In the genomic region with DNA sequence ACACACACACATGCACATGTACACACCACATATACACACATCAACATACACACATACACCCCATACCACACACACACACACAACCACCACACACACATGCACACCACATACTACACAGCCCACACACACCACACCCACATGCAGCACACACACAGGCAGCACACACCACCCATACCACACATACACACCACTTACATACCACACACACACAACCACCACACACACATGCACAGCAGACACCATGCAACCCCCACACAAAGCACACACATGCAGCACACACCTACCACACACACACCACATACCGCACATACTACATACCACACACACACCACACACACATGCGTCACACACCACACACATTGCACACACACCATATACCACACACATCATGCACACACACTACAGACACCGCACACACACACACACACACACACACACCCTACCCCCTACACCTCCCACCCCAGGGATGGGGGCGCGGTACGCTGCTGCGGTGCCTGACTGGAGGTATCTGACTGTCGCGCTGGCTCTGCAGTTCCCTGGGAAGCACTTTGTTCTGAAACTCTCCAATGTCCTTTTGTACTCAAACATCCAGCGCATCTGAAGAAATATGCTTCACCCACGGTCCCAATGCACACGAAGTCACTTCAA, we compare ENCODE assay signal across 18 cellular contexts. TPM values are rescaled to one million over a fixed set of nuclear protein-coding genes. Genes with fewer than 3 reads are reported as not detected.
DNase-seq lines count a peak whose midpoint lies in the region; ATAC-seq, FAIRE-seq and TF ChIP-seq lines count a peak whose summit lies in the region.
"Had no signal": no experiment of that assay in that cellular context is flagged by ENCODE, and none has a peak within 500 bp of the region (broad histone marks: within the 10 kb centered on the region; RNA-seq: fewer than 3 reads in every experiment).

No MANE protein-coding gene starts in this region.

- H3K36me3 Mint-ChIP-seq in natural killer cell: no peaks in the 10 kb centered on the region
- no peaks in the 10 kb centered on the region for H3K36me3 Mint-ChIP-seq in natural killer cell treated with Interleukin-12 subunit alpha and Interleukin-12 subunit beta and Interleukin-15 and Interleukin-18, amount 100 ng/mL, for 72 hours

- H3K9me3 ChIP-seq in K562 (replicated peaks; ENCODE audit: control insufficient read depth, insufficient read depth, low read depth, low read length): no peaks in the 10 kb centered on the region; the same call in 1 of the 2 replicates
- no peaks in the 10 kb centered on the region for H3K9me3 ChIP-seq in neural cell (ENCODE audit: low read length)
- no peaks in the 10 kb centered on the region for H3K9me3 ChIP-seq in prostate gland
- H3K9me3 ChIP-seq: BE2C, HAP-1, Peyer's patch had no signal

- 46% methylated on average over 12 of the region's 12 CpGs for WGBS in K562 (ENCODE audit: insufficient coverage, low coverage, missing lambda C conversion rate)
- WGBS in prostate gland: 86% methylated on average over 12 of the region's 12 CpGs

- H3K9me3 Mint-ChIP-seq in natural killer cell: no peaks in the 10 kb centered on the region
- no peaks in the 10 kb centered on the region for H3K9me3 Mint-ChIP-seq in natural killer cell treated with Interleukin-12 subunit alpha and Interleukin-12 subunit beta and Interleukin-15 and Interleukin-18, amount 100 ng/mL, for 72 hours
- H3K9me3 Mint-ChIP-seq: CD4-positive, alpha-beta T cell had no signal

- H3K4me1 Mint-ChIP-seq in natural killer cell: no peaks in the 10 kb centered on the region
- peaks cover 0 to 3% of the 10 kb centered on the region in 2 donors for H3K4me1 Mint-ChIP-seq in natural killer cell treated with Interleukin-12 subunit alpha and Interleukin-12 subunit beta and Interleukin-15 and Interleukin-18, amount 100 ng/mL, for 72 hours (ENCODE audit: low read depth in 2 of 2)

- peaks cover 0 to 3% of the 10 kb centered on the region in 2 donors for H3K27me3 Mint-ChIP-seq in natural killer cell (ENCODE audit: low read depth in 2 of 2)
- peaks cover 6 to 14% of the 10 kb centered on the region in 2 donors for H3K27me3 Mint-ChIP-seq in natural killer cell treated with Interleukin-12 subunit alpha and Interleukin-12 subunit beta and Interleukin-15 and Interleukin-18, amount 100 ng/mL, for 72 hours
- H3K27me3 Mint-ChIP-seq: CD4-positive, alpha-beta T cell had no signal

- H4K20me1 ChIP-seq in K562 (replicated peaks; ENCODE audit: control insufficient read depth, insufficient read depth, low read length): peaks cover 7% of the 10 kb centered on the region; the same call in 1 of the 2 replicates
- H4K20me1 ChIP-seq in neural cell (ENCODE audit: insufficient read depth): no peaks in the 10 kb centered on the region

- H3K27ac ChIP-seq in K562 (ENCODE audit: extremely low read depth, low read depth, low read length) (no peak overlapping the region), neural cell (ENCODE audit: low read length) (peak overlapping the region; percentile 32), prostate gland (no peak overlapping the region)
- H3K27ac ChIP-seq: Peyer's patch had no signal

- TF ChIP-seq CTCF in natural killer cell (IDR thresholded peaks at IDR 0.05): no peak
- TF ChIP-seq CTCF in K562 (IDR thresholded peaks at IDR 0.05 in 2 of 3, conservative IDR thresholded peaks at IDR 0.05 in 1 of 3; ENCODE audit: insufficient read depth in 2 of 3, low read depth in 1 of 3, low read length in 3 of 3): no peak
- TF ChIP-seq CTCF in neural cell (IDR thresholded peaks at IDR 0.05; ENCODE audit: poor library complexity, severe bottlenecking): no peak
- no peak for TF ChIP-seq CTCF in prostate gland (IDR thresholded peaks at IDR 0.05)

- intact Hi-C loops in natural killer cell (cut with micrococcal nuclease) (no loop called here), K562 (cut with micrococcal nuclease) (no loop called here), prostate gland (cut with DNase I) (no loop called here)

- no peak overlapping the region for H2AFZ ChIP-seq in K562 (ENCODE audit: low read depth, low read length)
- no peak overlapping the region for H2AFZ ChIP-seq in neural cell (ENCODE audit: low read depth, low read length)

- H3K4me3 ChIP-seq in K562 (no peak overlapping the region), neural cell (ENCODE audit: low read length) (no peak overlapping the region), prostate gland (no peak overlapping the region)
- H3K4me3 ChIP-seq: HAP-1, Peyer's patch had no signal

- CTCF ChIA-PET in K562 (lab: Yijun Ruan, JAX; ENCODE audit: low intra/inter-chr PET ratio): no interaction called here

- no peaks in the 10 kb centered on the region for H3K9me2 ChIP-seq in neural cell (ENCODE audit: insufficient read depth, low read length)

- ATAC-seq in natural killer cell (peak in 1 of 3 donors; percentile 28), K562 (no peak)
- no peak for ATAC-seq in natural killer cell treated with Interleukin-12 subunit alpha and Interleukin-12 subunit beta and Interleukin-15 and Interleukin-18, amount 100 ng/mL, for 72 hours
- ATAC-seq: Right ventricle myocardium inferior had no signal

- peaks cover 15 to 58% of the 10 kb centered on the region in 2 experiments for H3K27me3 ChIP-seq in K562 (ENCODE audit: control insufficient read depth in 2 of 2, insufficient read depth in 2 of 2, low read length in 2 of 2)
- no peaks in the 10 kb centered on the region for H3K27me3 ChIP-seq in neural cell (ENCODE audit: insufficient read depth, low read depth, low read length)
- H3K27me3 ChIP-seq in prostate gland (replicated peaks; ENCODE audit: insufficient read depth): no peaks in the 10 kb centered on the region
- H3K27me3 ChIP-seq: BE2C, Peyer's patch had no signal

- no peak for TF ChIP-seq RAD21 in K562 (CRISPR knock-in tag; conservative IDR thresholded peaks at IDR 0.05 in 1 of 2, IDR thresholded peaks at IDR 0.05 in 1 of 2)
- TF ChIP-seq RAD21 in neural cell (conservative IDR thresholded peaks at IDR 0.05): no peak

- no peak overlapping the region for H3K4me2 ChIP-seq in K562 (ENCODE audit: insufficient read depth, low read length)
- no peak overlapping the region for H3K4me2 ChIP-seq in neural cell (ENCODE audit: low read length)

- H3K4me1 ChIP-seq in K562 (replicated peaks in 1 of 2; ENCODE audit: control insufficient read depth in 2 of 2, insufficient read depth in 2 of 2, low read length in 2 of 2) (no peaks in the 10 kb centered on the region), prostate gland (replicated peaks) (peaks cover 8% of the 10 kb centered on the region)
- H3K4me1 ChIP-seq: BE2C, HAP-1, Peyer's patch had no signal

- no peaks in the 10 kb centered on the region for H3F3A ChIP-seq in neural cell (ENCODE audit: insufficient read depth, low read length, poor library complexity, severe bottlenecking)

- no TSS peak for BruUV-seq in K562 (replicated peaks; lab: Mats Ljungman, UMichigan)

- TF ChIP-seq POLR2A in K562 (conservative IDR thresholded peaks at IDR 0.05) (no peak), erythroblast (IDR thresholded peaks at IDR 0.05; ENCODE audit: low read length) (no peak), prostate gland (IDR thresholded peaks at IDR 0.05) (no peak)

- TF ChIP-seq EP300 in K562 (IDR thresholded peaks at IDR 0.05; ENCODE audit: low read length) (no peak), neural cell (conservative IDR thresholded peaks at IDR 0.05; ENCODE audit: poor library complexity, severe bottlenecking) (no peak)

- in situ Hi-C loops in K562 (cut with MboI): no loop called here

- peak; percentile 2 for DNase-seq in natural killer cell
- no peak for DNase-seq in natural killer cell treated with Interleukin-12 subunit alpha and Interleukin-12 subunit beta and Interleukin-15 and Interleukin-18, amount 100 ng/mL, for 72 hours (ENCODE audit: low spot score)
- no peak for DNase-seq in K562 (ENCODE audit: extremely low read depth in 1 of 4, low spot score in 3 of 4)
- no peak for DNase-seq in stimulated activated CD8-positive, alpha-beta memory T cell treated with anti-CD3 and anti-CD28 coated beads, Interleukin-4, amount 100 ng/mL, for 48 hours
- no peak for DNase-seq in erythroblast (lab: John Stamatoyannopoulos, UW)
- no peak for DNase-seq in prostate gland (ENCODE audit: low spot score)
- DNase-seq: BE2C; CD4-positive, alpha-beta T cell; NCI-H1105 treated with DMSO at 0.1 percent for 48 hours; NCI-H1694 treated with DMSO at 0.1 percent for 48 hours; NCI-H2107; NCI-H2227 treated with DMSO at 0.1 percent for 48 hours; NCI-H524; Peyer's patch had no signal

- H3K27ac Mint-ChIP-seq in natural killer cell: no peak overlapping the region
- no peak overlapping the region for H3K27ac Mint-ChIP-seq in natural killer cell treated with Interleukin-12 subunit alpha and Interleukin-12 subunit beta and Interleukin-15 and Interleukin-18, amount 100 ng/mL, for 72 hours
- H3K27ac Mint-ChIP-seq: CD4-positive, alpha-beta T cell had no signal

- no peak for FAIRE-seq in K562 (lab: Jason Lieb, UNC)

- no peak overlapping the region for H3K4me3 Mint-ChIP-seq in natural killer cell
- H3K4me3 Mint-ChIP-seq in natural killer cell treated with Interleukin-12 subunit alpha and Interleukin-12 subunit beta and Interleukin-15 and Interleukin-18, amount 100 ng/mL, for 72 hours: no peak overlapping the region
- H3K4me3 Mint-ChIP-seq: CD4-positive, alpha-beta T cell had no signal

- H3K36me3 ChIP-seq in K562 (ENCODE audit: control insufficient read depth, insufficient read depth, low read length): no peaks in the 10 kb centered on the region
- no peaks in the 10 kb centered on the region for H3K36me3 ChIP-seq in neural cell (ENCODE audit: insufficient read depth, low read length)
- no peaks in the 10 kb centered on the region for H3K36me3 ChIP-seq in prostate gland
- H3K36me3 ChIP-seq: BE2C, HAP-1, Peyer's patch had no signal

- peaks cover 2% of the 10 kb centered on the region for H3K9me1 ChIP-seq in K562 (ENCODE audit: control insufficient read depth, insufficient read depth, low read length)

- H3K79me2 ChIP-seq in K562 (ENCODE audit: control insufficient read depth, insufficient read depth, low read length): no peaks in the 10 kb centered on the region
- no peaks in the 10 kb centered on the region for H3K79me2 ChIP-seq in neural cell (replicated peaks; ENCODE audit: insufficient read depth, low read length)

- no peak overlapping the region for H3K9ac ChIP-seq in K562 (ENCODE audit: insufficient read depth in 1 of 2, low read depth in 2 of 2, low read length in 2 of 2)
- H3K9ac ChIP-seq in neural cell (ENCODE audit: low read length): peak overlapping the region; percentile 5

- POLR2A ChIA-PET in K562 (lab: Yijun Ruan, JAX): no interaction called here

RNA-seq across cellular contexts. Expression of gene TRPV6, which starts 5.4 kb away (rescaled TPM):
- total RNA-seq in natural killer cell (not detected), K562 (2014; rRNA removed) (0.04 and 0.36 TPM in 2 replicates), K562 (2014; rRNA removed; fragmentation: Illumina TruSeq; extraction: Trizol) (0.11 and 0.51 TPM in 2 replicates), K562 (2015; rRNA removed; fragmentation: Illumina TruSeq; extraction: Trizol) (0.04 and 0.11 TPM in 2 replicates), K562 (2021) (0.18 and 0.81 TPM in 2 replicates), prostate gland (10 to 100 TPM; 47.0 to 82.0 TPM)
- not detected for total RNA-seq in natural killer cell treated with Interleukin-12 subunit alpha and Interleukin-12 subunit beta and Interleukin-15 and Interleukin-18, amount 100 ng/mL, for 72 hours
- 2.1 and 5.6 TPM in 2 replicates for total RNA-seq in K562 (2011; cell fraction: chromatin; rRNA removed; ENCODE audit: low replicate concordance)
- total RNA-seq in K562 (2011; cell fraction: nucleolus; rRNA removed): 3.2 and 3.3 TPM in 2 replicates
- 2.2 and 2.7 TPM in 2 replicates for total RNA-seq in K562 (2011; cell fraction: nucleoplasm; rRNA removed)
- polyA plus RNA-seq in K562 (2011; rRNA removed) (0.08 and 0.37 TPM in 2 replicates), K562 (2014; fragmentation: Illumina TruSeq; extraction: Trizol) (0.25 and 0.26 TPM in 2 replicates), K562 (2014; fragmentation: Nextera tagmentation; extraction: Ambion mirVana) (under 1 TPM; 0.04 to 0.06 TPM), K562 (2014; rRNA removed) (0.22 and 0.32 TPM in 2 replicates), neural cell (0.30 and 0.38 TPM in 2 replicates)
- polyA plus RNA-seq in K562 (2011; cell fraction: cytosol; rRNA removed): 0.19 and 0.33 TPM in 2 replicates
- polyA plus RNA-seq in K562 (2011; cell fraction: nucleus; rRNA removed): 3.7 and 4.0 TPM in 2 replicates
- 0.59 and 13.5 TPM in 2 replicates for polyA plus RNA-seq in K562 (2012)
- 0.36 and 0.46 TPM in 2 replicates for polyA minus RNA-seq in K562 (2011; rRNA and poly(A)+ RNA removed)
- polyA minus RNA-seq in K562 (2011; cell fraction: cytosol; rRNA and poly(A)+ RNA removed): not detected in 2 replicates
- 0.89 and 0.94 TPM in 2 replicates for polyA minus RNA-seq in K562 (2011; cell fraction: nucleus; rRNA and poly(A)+ RNA removed)
- under 0.01 and 0.35 TPM in 2 replicates for polyA minus RNA-seq in neural cell
- total RNA-seq: CD4-positive, alpha-beta T cell; HT1080; Right ventricle myocardium inferior had no signal

RNA-seq across cellular contexts. Expression of gene EPHB6, which starts 36.1 kb away (rescaled TPM):
- total RNA-seq in natural killer cell (1 to 10 TPM; 2.3 to 6.8 (median 6.5) TPM), K562 (2014; rRNA removed) (10.4 and 11.3 TPM in 2 replicates), K562 (2014; rRNA removed; fragmentation: Illumina TruSeq; extraction: Trizol) (4.1 and 4.3 TPM in 2 replicates), K562 (2015; rRNA removed; fragmentation: Illumina TruSeq; extraction: Trizol) (1.5 and 2.1 TPM in 2 replicates), K562 (2021) (13.2 and 19.1 TPM in 2 replicates), prostate gland (100 to 1,000 TPM in 1 of 2 donors, 10 to 100 TPM in 1; 98.1 to 122 TPM)
- total RNA-seq in natural killer cell treated with Interleukin-12 subunit alpha and Interleukin-12 subunit beta and Interleukin-15 and Interleukin-18, amount 100 ng/mL, for 72 hours: 1 to 10 TPM in 1 of 2 donors, under 1 TPM in 1; 0.64 to 1.8 TPM
- total RNA-seq in K562 (2011; cell fraction: chromatin; rRNA removed; ENCODE audit: low replicate concordance): 81.3 and 499 TPM in 2 replicates
- 147 and 442 TPM in 2 replicates for total RNA-seq in K562 (2011; cell fraction: nucleolus; rRNA removed)
- 112 and 171 TPM in 2 replicates for total RNA-seq in K562 (2011; cell fraction: nucleoplasm; rRNA removed)
- polyA plus RNA-seq in K562 (2011; rRNA removed) (108 and 123 TPM in 2 replicates), K562 (2014; fragmentation: Illumina TruSeq; extraction: Trizol) (7.6 and 10.7 TPM in 2 replicates), K562 (2014; fragmentation: Nextera tagmentation; extraction: Ambion mirVana) (1 to 10 TPM; 1.4 to 2.5 TPM), K562 (2014; rRNA removed) (12.0 and 16.3 TPM in 2 replicates), neural cell (14.8 and 25.3 TPM in 2 replicates)
- 99.6 and 191 TPM in 2 replicates for polyA plus RNA-seq in K562 (2011; cell fraction: cytosol; rRNA removed)
- polyA plus RNA-seq in K562 (2011; cell fraction: nucleus; rRNA removed): 516 and 1,081 TPM in 2 replicates
- polyA plus RNA-seq in K562 (2012): 8.8 and 13.0 TPM in 2 replicates
- 56.3 and 87.3 TPM in 2 replicates for polyA minus RNA-seq in K562 (2011; rRNA and poly(A)+ RNA removed)
- polyA minus RNA-seq in K562 (2011; cell fraction: cytosol; rRNA and poly(A)+ RNA removed): 119 and 124 TPM in 2 replicates
- polyA minus RNA-seq in K562 (2011; cell fraction: nucleus; rRNA and poly(A)+ RNA removed): 75.4 and 113 TPM in 2 replicates
- 21.8 and 25.8 TPM in 2 replicates for polyA minus RNA-seq in neural cell

RNA-seq across cellular contexts. Expression of gene TRPV5, which starts 42.6 kb away (rescaled TPM):
- total RNA-seq in natural killer cell (not detected), K562 (2014; rRNA removed) (not detected in 2 replicates), K562 (2014; rRNA removed; fragmentation: Illumina TruSeq; extraction: Trizol) (not detected in 2 replicates), K562 (2015; rRNA removed; fragmentation: Illumina TruSeq; extraction: Trizol) (not detected in 2 replicates), K562 (2021) (not detected in 2 replicates), prostate gland (not detected)
- total RNA-seq in natural killer cell treated with Interleukin-12 subunit alpha and Interleukin-12 subunit beta and Interleukin-15 and Interleukin-18, amount 100 ng/mL, for 72 hours: not detected
- total RNA-seq in K562 (2011; cell fraction: chromatin; rRNA removed; ENCODE audit: low replicate concordance): 0.56 and 0.74 TPM in 2 replicates
- 0.17 and 0.26 TPM in 2 replicates for total RNA-seq in K562 (2011; cell fraction: nucleolus; rRNA removed)
- total RNA-seq in K562 (2011; cell fraction: nucleoplasm; rRNA removed): 0.44 and 1.1 TPM in 2 replicates
- polyA plus RNA-seq in K562 (2011; rRNA removed) (0.12 TPM in 1 of 2 replicates, not detected in the other), K562 (2014; fragmentation: Illumina TruSeq; extraction: Trizol) (0.04 TPM in 1 of 2 replicates, not detected in the other), K562 (2014; fragmentation: Nextera tagmentation; extraction: Ambion mirVana) (not detected), K562 (2014; rRNA removed) (not detected in 2 replicates), neural cell (0.52 TPM in 1 of 2 replicates, not detected in the other)
- 0.03 TPM in 1 of 2 replicates, not detected in the other for polyA plus RNA-seq in K562 (2011; cell fraction: cytosol; rRNA removed)
- polyA plus RNA-seq in K562 (2011; cell fraction: nucleus; rRNA removed): 0.36 and 0.60 TPM in 2 replicates
- polyA plus RNA-seq in K562 (2012): 0.08 TPM in 1 of 2 replicates, not detected in the other
- polyA minus RNA-seq in K562 (2011; rRNA and poly(A)+ RNA removed): 0.27 TPM in 1 of 2 replicates, not detected in the other
- polyA minus RNA-seq in K562 (2011; cell fraction: cytosol; rRNA and poly(A)+ RNA removed): not detected in 2 replicates
- 0.13 and 0.22 TPM in 2 replicates for polyA minus RNA-seq in K562 (2011; cell fraction: nucleus; rRNA and poly(A)+ RNA removed)
- 0.23 and 0.24 TPM in 2 replicates for polyA minus RNA-seq in neural cell
- total RNA-seq: CD4-positive, alpha-beta T cell; HT1080; Right ventricle myocardium inferior had no signal

RNA-seq across cellular contexts. Expression of gene LLCFC1, which starts 48.3 kb away (rescaled TPM):
- not detected for total RNA-seq in natural killer cell
- total RNA-seq in natural killer cell treated with Interleukin-12 subunit alpha and Interleukin-12 subunit beta and Interleukin-15 and Interleukin-18, amount 100 ng/mL, for 72 hours: not detected
- total RNA-seq in K562 (2011; cell fraction: chromatin; rRNA removed; ENCODE audit: low replicate concordance): not detected in 2 replicates
- total RNA-seq in K562 (2011; cell fraction: nucleolus; rRNA removed): not detected in 2 replicates
- total RNA-seq in K562 (2011; cell fraction: nucleoplasm; rRNA removed): not detected in 2 replicates
- not detected in 2 replicates for total RNA-seq in K562 (2014; rRNA removed)
- total RNA-seq in K562 (2014; rRNA removed; fragmentation: Illumina TruSeq; extraction: Trizol): not detected in 2 replicates
- total RNA-seq in K562 (2015; rRNA removed; fragmentation: Illumina TruSeq; extraction: Trizol): not detected in 2 replicates
- total RNA-seq in K562 (2021): not detected in 2 replicates
- not detected in 2 replicates for polyA plus RNA-seq in K562 (2011; rRNA removed)
- not detected in 2 replicates for polyA plus RNA-seq in K562 (2011; cell fraction: cytosol; rRNA removed)
- not detected in 2 replicates for polyA plus RNA-seq in K562 (2011; cell fraction: nucleus; rRNA removed)
- polyA plus RNA-seq in K562 (2012): 0.20 and 0.55 TPM in 2 replicates
- polyA plus RNA-seq in K562 (2014; fragmentation: Illumina TruSeq; extraction: Trizol): not detected in 2 replicates
- polyA plus RNA-seq in K562 (2014; fragmentation: Nextera tagmentation; extraction: Ambion mirVana): not detected
- not detected in 2 replicates for polyA plus RNA-seq in K562 (2014; rRNA removed)
- polyA minus RNA-seq in K562 (2011; rRNA and poly(A)+ RNA removed): not detected in 2 replicates
- polyA minus RNA-seq in K562 (2011; cell fraction: cytosol; rRNA and poly(A)+ RNA removed): not detected in 2 replicates
- not detected in 2 replicates for polyA minus RNA-seq in K562 (2011; cell fraction: nucleus; rRNA and poly(A)+ RNA removed)
- polyA plus RNA-seq in neural cell: not detected in 2 replicates
- polyA minus RNA-seq in neural cell: not detected in 2 replicates
- 1 to 10 TPM in 1 of 2 donors, not detected in 1; 6.4 TPM for total RNA-seq in prostate gland
- total RNA-seq: CD4-positive, alpha-beta T cell; HT1080; Peyer's patch; Right ventricle myocardium inferior had no signal

Comparison
In these comparisons a context has a peak if more than half of its experiments do, and no peak if none do; other contexts are left out.
1. RNA of gene TRPV6, which starts 5.4 kb away (total RNA-seq): 47.0 to 82.0 TPM in prostate gland; 0.04 to 5.6 TPM in K562, not detected in natural killer cell and not detected in natural killer cell treated with Interleukin-12 subunit alpha and Interleukin-12 subunit beta and Interleukin-15 and Interleukin-18, amount 100 ng/mL, for 72 hours; every median in the first group is over 4 times any median in the second.